In the genomic region with DNA sequence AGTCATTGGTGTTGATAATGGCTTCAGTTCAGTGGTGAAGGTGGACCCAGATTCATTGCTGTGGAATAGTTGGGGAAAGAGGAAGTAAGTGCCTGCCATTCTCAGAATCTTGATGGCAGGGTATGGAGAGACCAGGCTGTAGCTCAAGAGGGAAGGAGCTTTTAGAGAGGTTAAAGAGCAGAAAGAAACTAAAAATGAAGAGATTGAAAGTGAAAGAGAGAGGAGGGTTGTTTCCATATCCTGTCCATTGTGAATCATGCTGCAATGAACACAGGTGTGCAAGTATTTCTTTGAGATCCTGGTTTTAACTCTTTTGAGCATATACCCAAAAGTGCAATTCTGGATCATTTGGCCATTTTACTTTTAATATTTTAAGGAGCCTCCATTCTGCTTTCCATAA, we compare ENCODE assay signal across 10 cellular contexts. TPM values are rescaled to one million over a fixed set of nuclear protein-coding genes. Genes with fewer than 3 reads are reported as not detected.
DNase-seq lines count a peak whose midpoint lies in the region; ATAC-seq and TF ChIP-seq lines count a peak whose summit lies in the region.
"Had no signal": no experiment of that assay in that cellular context is flagged by ENCODE, and none has a peak within 500 bp of the region (broad histone marks: within the 10 kb centered on the region; RNA-seq: fewer than 3 reads in every experiment).

No MANE protein-coding gene starts in this region.

- H3K4me3 ChIP-seq in left lung (no peak overlapping the region), breast epithelium (no peak overlapping the region)

- H3K36me3 ChIP-seq in left lung, result no peaks in the 10 kb centered on the region
- no peaks in the 10 kb centered on the region for H3K36me3 ChIP-seq in breast epithelium

- H3K27ac Mint-ChIP-seq in activated CD4-positive, alpha-beta T cell treated with anti-CD3 and anti-CD28 coated beads, Interleukin-2, amount 10 ng/mL, durations not matched to agents 7 days and 5 days, result peak overlapping the region; percentile 94
- H3K27ac Mint-ChIP-seq in natural killer cell treated with Interleukin-12 subunit alpha and Interleukin-12 subunit beta and Interleukin-15 and Interleukin-18, amount 100 ng/mL, for 72 hours, result peak overlapping the region in 1 of 2 donors; percentile 8
- H3K27ac Mint-ChIP-seq: dendritic cell treated with granulocyte-macrophage colony-stimulating factor and Interleukin-4, amounts not matched to agents 40 ng/mL and 50 ng/mL, for 4 days had no signal

- ATAC-seq in GM21825 (IDR thresholded peaks at IDR 0.05; ENCODE audit: unreplicated experiment) (peak; percentile 97), HG03565 (IDR thresholded peaks at IDR 0.05; ENCODE audit: unreplicated experiment) (peak; percentile 92), left lung (no peak)
- no peak for ATAC-seq in natural killer cell treated with Interleukin-12 subunit alpha and Interleukin-12 subunit beta and Interleukin-15 and Interleukin-18, amount 100 ng/mL, for 72 hours

- peaks cover 3% of the 10 kb centered on the region for H3K36me3 Mint-ChIP-seq in activated CD4-positive, alpha-beta T cell treated with anti-CD3 and anti-CD28 coated beads, Interleukin-2, amount 10 ng/mL, durations not matched to agents 7 days and 5 days (ENCODE audit: low read depth)
- H3K36me3 Mint-ChIP-seq in natural killer cell treated with Interleukin-12 subunit alpha and Interleukin-12 subunit beta and Interleukin-15 and Interleukin-18, amount 100 ng/mL, for 72 hours, result no peaks in the 10 kb centered on the region

- H3K27me3 ChIP-seq in left lung (peaks cover 0 to 12% of the 10 kb centered on the region in 2 donors), breast epithelium (peaks cover 0 to 12% of the 10 kb centered on the region in 2 donors)

- no peak for TF ChIP-seq POLR2A in breast epithelium (IDR thresholded peaks at IDR 0.05)

- H3K9me3 ChIP-seq in left lung (no peaks in the 10 kb centered on the region), breast epithelium (no peaks in the 10 kb centered on the region)

- CTCF ChIA-PET in activated CD4-positive, alpha-beta T cell treated with anti-CD3 and anti-CD28 coated beads, Interleukin-2, amount 10 ng/mL, durations not matched to agents 7 days and 5 days (lab: Charles Lee), result interaction anchor here (1.0 kb wide), 1 partner anchor 45 kb away, joined by 3 read pairs; no protein-coding TSS in a partner anchor

- peaks cover 0 to 11% of the 10 kb centered on the region in 2 donors for H3K4me1 ChIP-seq in left lung
- H3K4me1 ChIP-seq in breast epithelium, result no peaks in the 10 kb centered on the region

- POLR2A ChIA-PET in activated CD4-positive, alpha-beta T cell treated with anti-CD3 and anti-CD28 coated beads, Interleukin-2, amount 10 ng/mL, durations not matched to agents 7 days and 5 days (lab: Charles Lee), result no interaction called here

- H3K27ac ChIP-seq in left lung, result no peak overlapping the region
- H3K27ac ChIP-seq in breast epithelium, result no peak overlapping the region

- no peak for TF ChIP-seq CTCF in left lung (IDR thresholded peaks at IDR 0.05)
- no peak for TF ChIP-seq CTCF in breast epithelium (IDR thresholded peaks at IDR 0.05)

- DNase-seq in activated CD4-positive, alpha-beta T cell treated with anti-CD3 and anti-CD28 coated beads, Interleukin-2, amount 10 ng/mL, durations not matched to agents 7 days and 5 days, result peak; percentile 20
- DNase-seq in activated CD4-positive, alpha-beta T cell treated with anti-CD3 and anti-CD28 coated beads for 48 hours, result no peak
- no peak for DNase-seq in natural killer cell treated with Interleukin-12 subunit alpha and Interleukin-12 subunit beta and Interleukin-15 and Interleukin-18, amount 100 ng/mL, for 72 hours (ENCODE audit: low spot score)
- DNase-seq in left lung (no peak), nucleus accumbens (lab: John Stamatoyannopoulos, UW) (no peak), breast epithelium (ENCODE audit: low spot score in 2 of 2) (no peak)

- H3K4me3 Mint-ChIP-seq in activated CD4-positive, alpha-beta T cell treated with anti-CD3 and anti-CD28 coated beads, Interleukin-2, amount 10 ng/mL, durations not matched to agents 7 days and 5 days, result peak overlapping the region; percentile 25
- H3K4me3 Mint-ChIP-seq in natural killer cell treated with Interleukin-12 subunit alpha and Interleukin-12 subunit beta and Interleukin-15 and Interleukin-18, amount 100 ng/mL, for 72 hours, result peak overlapping the region; percentile 6
- H3K4me3 Mint-ChIP-seq: dendritic cell treated with granulocyte-macrophage colony-stimulating factor and Interleukin-4, amounts not matched to agents 40 ng/mL and 50 ng/mL, for 4 days had no signal

- peaks cover 3% of the 10 kb centered on the region for H3K9me3 Mint-ChIP-seq in activated CD4-positive, alpha-beta T cell treated with anti-CD3 and anti-CD28 coated beads, Interleukin-2, amount 10 ng/mL, durations not matched to agents 7 days and 5 days
- no peaks in the 10 kb centered on the region for H3K9me3 Mint-ChIP-seq in natural killer cell treated with Interleukin-12 subunit alpha and Interleukin-12 subunit beta and Interleukin-15 and Interleukin-18, amount 100 ng/mL, for 72 hours
- H3K9me3 Mint-ChIP-seq: dendritic cell treated with granulocyte-macrophage colony-stimulating factor and Interleukin-4, amounts not matched to agents 40 ng/mL and 50 ng/mL, for 4 days had no signal

- H3K27me3 Mint-ChIP-seq in activated CD4-positive, alpha-beta T cell treated with anti-CD3 and anti-CD28 coated beads, Interleukin-2, amount 10 ng/mL, durations not matched to agents 7 days and 5 days, result peaks cover 2% of the 10 kb centered on the region
- peaks cover 13 to 14% of the 10 kb centered on the region in 2 donors for H3K27me3 Mint-ChIP-seq in natural killer cell treated with Interleukin-12 subunit alpha and Interleukin-12 subunit beta and Interleukin-15 and Interleukin-18, amount 100 ng/mL, for 72 hours
- H3K27me3 Mint-ChIP-seq: dendritic cell treated with granulocyte-macrophage colony-stimulating factor and Interleukin-4, amounts not matched to agents 40 ng/mL and 50 ng/mL, for 4 days had no signal

- intact Hi-C loops in left lung (cut with DNase I) (no loop called here), breast epithelium (cut with DNase I; ENCODE audit: low total_unique reads) (no loop called here)

- H3K4me1 Mint-ChIP-seq in activated CD4-positive, alpha-beta T cell treated with anti-CD3 and anti-CD28 coated beads, Interleukin-2, amount 10 ng/mL, durations not matched to agents 7 days and 5 days, result peaks cover 27% of the 10 kb centered on the region
- peaks cover 4 to 10% of the 10 kb centered on the region in 2 donors for H3K4me1 Mint-ChIP-seq in natural killer cell treated with Interleukin-12 subunit alpha and Interleukin-12 subunit beta and Interleukin-15 and Interleukin-18, amount 100 ng/mL, for 72 hours (ENCODE audit: low read depth in 2 of 2)

RNA-seq across cellular contexts. Expression of gene GJB6, which starts 12.5 kb away (rescaled TPM):
- 1 to 10 TPM; 4.7 to 6.1 TPM for total RNA-seq in activated CD4-positive, alpha-beta T cell treated with anti-CD3 and anti-CD28 coated beads, Interleukin-2, amount 10 ng/mL, durations not matched to agents 7 days and 5 days
- total RNA-seq in natural killer cell treated with Interleukin-12 subunit alpha and Interleukin-12 subunit beta and Interleukin-15 and Interleukin-18, amount 100 ng/mL, for 72 hours, result 1 to 10 TPM in 1 of 2 donors, under 1 TPM in 1; 0.62 to 3.2 TPM
- total RNA-seq in left lung, result under 1 TPM in 1 of 2 donors, not detected in 1; 0.18 TPM
- not detected for total RNA-seq in breast epithelium
- total RNA-seq: osteoblast had no signal

RNA-seq across cellular contexts. Expression of gene GJB2, which starts 26.8 kb away (rescaled TPM):
- total RNA-seq in activated CD4-positive, alpha-beta T cell treated with anti-CD3 and anti-CD28 coated beads, Interleukin-2, amount 10 ng/mL, durations not matched to agents 7 days and 5 days, result 1 to 10 TPM; 5.4 to 5.6 TPM
- 1 to 10 TPM in 1 of 2 donors, under 1 TPM in 1; 0.17 to 6.0 TPM for total RNA-seq in natural killer cell treated with Interleukin-12 subunit alpha and Interleukin-12 subunit beta and Interleukin-15 and Interleukin-18, amount 100 ng/mL, for 72 hours
- total RNA-seq in left lung (1 to 10 TPM; 1.3 to 4.3 TPM), breast epithelium (under 1 TPM in 2 of 3 donors, not detected in 1; 0.66 to 0.88 TPM)

RNA-seq across cellular contexts. Expression of gene GJA3, which starts 58.7 kb away (rescaled TPM):
- under 1 TPM; 0.05 to 0.10 TPM for total RNA-seq in activated CD4-positive, alpha-beta T cell treated with anti-CD3 and anti-CD28 coated beads, Interleukin-2, amount 10 ng/mL, durations not matched to agents 7 days and 5 days
- total RNA-seq in natural killer cell treated with Interleukin-12 subunit alpha and Interleukin-12 subunit beta and Interleukin-15 and Interleukin-18, amount 100 ng/mL, for 72 hours, result under 1 TPM; 0.05 to 0.33 TPM
- under 1 TPM; 0.08 to 0.12 TPM for total RNA-seq in left lung
- total RNA-seq in breast epithelium, result under 1 TPM in 1 of 3 donors, not detected in 2; 0.29 TPM

Comparison
In these comparisons a context has a peak if more than half of its experiments do, and no peak if none do; other contexts are left out.
1. ATAC-seq: peak in GM21825 (single experiment) and HG03565 (single experiment); none in natural killer cell treated with Interleukin-12 subunit alpha and Interleukin-12 subunit beta and Interleukin-15 and Interleukin-18, amount 100 ng/mL, for 72 hours (0 of 2) and left lung (single experiment).